Comparison of ENCODE assay signal across 10 cellular contexts in the genomic region with DNA sequence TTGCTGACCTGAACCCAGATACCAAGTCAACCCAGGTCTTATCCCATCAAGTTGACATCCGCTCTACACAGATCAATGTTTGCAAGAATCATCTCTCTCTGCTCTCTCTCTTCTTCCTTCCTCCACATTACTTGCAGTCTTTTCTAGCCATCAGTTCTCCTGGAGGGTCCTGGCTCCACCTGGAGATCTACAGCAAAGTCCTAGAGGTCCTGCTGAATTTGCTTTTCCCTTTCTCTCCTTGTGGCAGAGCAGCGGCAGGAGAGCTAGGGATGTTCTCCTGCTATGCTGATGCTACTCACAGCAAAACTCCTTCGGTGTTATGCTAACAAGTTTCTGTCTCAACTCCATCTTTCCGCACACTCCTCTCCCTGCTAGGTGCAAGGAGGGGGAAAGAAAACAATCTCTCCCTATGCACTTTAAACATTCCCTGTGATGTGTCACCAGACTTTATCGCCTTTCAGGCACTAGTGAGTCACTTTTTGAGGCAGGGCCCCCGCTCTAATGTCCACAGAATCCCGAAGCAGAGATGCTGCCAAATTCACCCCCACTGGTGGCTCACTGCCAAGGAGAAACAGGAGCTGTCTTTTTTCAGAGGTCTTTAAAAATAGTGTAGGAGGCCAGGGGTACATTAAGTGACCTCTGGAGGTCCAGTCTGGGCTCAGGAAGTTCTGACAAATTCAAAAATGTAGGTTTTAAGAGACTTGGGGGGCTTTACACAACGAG.
DNase-seq lines count a peak whose midpoint lies in the region; ATAC-seq and TF ChIP-seq lines count a peak whose summit lies in the region.
"Had no signal": no experiment of that assay in that cellular context is flagged by ENCODE, and none has a peak within 500 bp of the region (broad histone marks: within the 10 kb centered on the region; RNA-seq: fewer than 3 reads in every experiment).

No MANE protein-coding gene starts in this region.

- no peak for TF ChIP-seq CTCF in body of pancreas (IDR thresholded peaks at IDR 0.05)

- no peaks in the 10 kb centered on the region for H3K36me3 ChIP-seq in body of pancreas (replicated peaks in 1 of 2; ENCODE audit: insufficient read depth in 1 of 2, low read depth in 2 of 2)

- peaks cover 66% of the 10 kb centered on the region for H3K4me1 ChIP-seq in body of pancreas

- H3K27ac ChIP-seq in body of pancreas, result peak overlapping the region; percentile 95 to 98 (median 96)

- H3K4me3 ChIP-seq in body of pancreas, result no peak overlapping the region

- WGBS in body of pancreas, 2 donors, result 48 to 60% methylated on average over 8 of the region's 8 CpGs

- TF ChIP-seq POLR2A in body of pancreas (IDR thresholded peaks at IDR 0.05), result peak in 1 of 3 donors; percentile 21

- DNase-seq in HK-2 (ENCODE audit: unreplicated experiment) (peak; percentile 80), body of pancreas (peak; percentile 74 to 86 (median 78)), islet precursor cell (peak; percentile 86), superior temporal gyrus (ENCODE audit: extremely low spot score) (peak; percentile 43)
- no peak for DNase-seq in stimulated activated CD4-positive, alpha-beta T cell treated with anti-CD3 and anti-CD28 coated beads, Interleukin-12 subunit alpha, Interleukin-12 subunit beta, amount 100 ng/mL, for 4 hours
- DNase-seq: activated naive CD8-positive, alpha-beta T cell treated with anti-CD3 and anti-CD28 coated beads, Interleukin-2, amount 10 ng/mL, durations not matched to agents 7 days and 5 days; NCI-H526 had no signal

- ATAC-seq in body of pancreas, result peak; percentile 40
- no peak for ATAC-seq in HG02798 (IDR thresholded peaks at IDR 0.05; ENCODE audit: poor library complexity, unreplicated experiment)
- ATAC-seq in GM19035 (IDR thresholded peaks at IDR 0.05; ENCODE audit: unreplicated experiment), result no peak
- no peak for ATAC-seq in GM18870 (IDR thresholded peaks at IDR 0.05; ENCODE audit: unreplicated experiment)

- H3K9me3 ChIP-seq in body of pancreas, result no peaks in the 10 kb centered on the region

- H3K27me3 ChIP-seq in body of pancreas, result no peaks in the 10 kb centered on the region

- intact Hi-C loops in body of pancreas (cut with DNase I), result no loop called here
